Comparison of ENCODE assay signal across 8 cellular contexts in genomic region chr1:9589144-9589718, GRCh38. TPM values are rescaled to one million over a fixed set of nuclear protein-coding genes. Genes with fewer than 3 reads are reported as not detected.
A peak's percentile ranks its signal among the peaks of the same experiment; 100 is the strongest.
DNase-seq lines count a peak whose midpoint lies in the region; ATAC-seq and TF ChIP-seq lines count a peak whose summit lies in the region.

No MANE protein-coding gene starts in this region.

- peak; percentile 19 for ATAC-seq in HG03442 (IDR thresholded peaks at IDR 0.05; ENCODE audit: unreplicated experiment)
- peak; percentile 11 for ATAC-seq in stimulated activated naive CD8-positive, alpha-beta T cell treated with anti-CD3 and anti-CD28 coated beads, Interleukin-15, Interleukin-2, amounts not matched to agents 100 U/mL and 50 U/mL, for 24 hours

- WGBS in mesendoderm (ENCODE audit: extremely low coverage, insufficient coverage, low lambda C conversion rate): no CpG with 5 or more reads among the region's 63 CpGs

- no peak for TF ChIP-seq CTCF in VCaP (conservative IDR thresholded peaks at IDR 0.05)

- no peaks in the 10 kb centered on the region for H3K9me3 Mint-ChIP-seq in dendritic cell treated with granulocyte-macrophage colony-stimulating factor and Interleukin-4, amounts not matched to agents 40 ng/mL and 50 ng/mL, for 4 days

- no peaks in the 10 kb centered on the region for H3K27me3 ChIP-seq in mesendoderm (ENCODE audit: insufficient read depth, low read length, poor library complexity)

- H3K27ac Mint-ChIP-seq in dendritic cell treated with granulocyte-macrophage colony-stimulating factor and Interleukin-4, amounts not matched to agents 40 ng/mL and 50 ng/mL, for 4 days: peak overlapping the region; percentile 33

- DNase-seq in activated gamma-delta T cell treated with Interleukin-2 at 50 U/mL for 16 hours (peak; percentile 30), activated gamma-delta T cell (lab: John Stamatoyannopoulos, UW) (no peak), mesendoderm (peak; percentile 43), NCI-H2107 (lab: John Stamatoyannopoulos, UW) (no peak)
- peak; percentile 58 for DNase-seq in stimulated activated naive CD8-positive, alpha-beta T cell treated with anti-CD3 and anti-CD28 coated beads, Interleukin-15, Interleukin-2, amounts not matched to agents 100 U/mL and 50 U/mL, for 24 hours

- H4K8ac ChIP-seq in mesendoderm (ENCODE audit: low read depth, low read length): no peak overlapping the region

- peak overlapping the region; percentile 12 for H2BK120ac ChIP-seq in mesendoderm (ENCODE audit: low read depth, low read length)

- peak overlapping the region; percentile 70 for H3K56ac ChIP-seq in mesendoderm (ENCODE audit: low read length)

- no peak overlapping the region for H4K5ac ChIP-seq in mesendoderm (ENCODE audit: low read length)

- H2AK5ac ChIP-seq in mesendoderm (ENCODE audit: low read length): no peak overlapping the region

- peak overlapping the region; percentile 81 for H3K4ac ChIP-seq in mesendoderm (ENCODE audit: low read depth, low read length)

- H3K4me1 ChIP-seq in mesendoderm (ENCODE audit: control insufficient read depth, low read depth, low read length): peaks cover 8% of the 10 kb centered on the region

- no peak overlapping the region for H2BK15ac ChIP-seq in mesendoderm (replicated peaks; ENCODE audit: low read depth)

- H3K4me2 ChIP-seq in mesendoderm (ENCODE audit: low read length): peak overlapping the region; percentile 34

- H2BK5ac ChIP-seq in mesendoderm (ENCODE audit: low read length): no peak overlapping the region

- peak overlapping the region; percentile 69 for H3K4me3 Mint-ChIP-seq in dendritic cell treated with granulocyte-macrophage colony-stimulating factor and Interleukin-4, amounts not matched to agents 40 ng/mL and 50 ng/mL, for 4 days

- peaks cover 6% of the 10 kb centered on the region for H3K27me3 Mint-ChIP-seq in dendritic cell treated with granulocyte-macrophage colony-stimulating factor and Interleukin-4, amounts not matched to agents 40 ng/mL and 50 ng/mL, for 4 days

- H3K9ac ChIP-seq in mesendoderm (ENCODE audit: low read length): peak overlapping the region; percentile 65

- H3K23ac ChIP-seq in mesendoderm (ENCODE audit: low read length): peak overlapping the region; percentile 11

- intact Hi-C loops in dendritic cell treated with granulocyte-macrophage colony-stimulating factor and Interleukin-4, amounts not matched to agents 40 ng/mL and 50 ng/mL, for 4 days (cut with micrococcal nuclease): no loop called here

- H3K36me3 ChIP-seq in mesendoderm (ENCODE audit: control insufficient read depth, insufficient read depth, low read length): no peaks in the 10 kb centered on the region

- H3K79me1 ChIP-seq in mesendoderm (ENCODE audit: low read length): peaks cover 24% of the 10 kb centered on the region

- H3K36me3 Mint-ChIP-seq in dendritic cell treated with granulocyte-macrophage colony-stimulating factor and Interleukin-4, amounts not matched to agents 40 ng/mL and 50 ng/mL, for 4 days (ENCODE audit: low read depth): no peaks in the 10 kb centered on the region

- peaks cover 47% of the 10 kb centered on the region for H3K79me2 ChIP-seq in mesendoderm (ENCODE audit: control insufficient read depth, insufficient read depth, low read length)

- peak overlapping the region; percentile 90 for H3K18ac ChIP-seq in mesendoderm (ENCODE audit: low read length)

- peak overlapping the region; percentile 58 for H3K4me3 ChIP-seq in mesendoderm (ENCODE audit: low read length)

- H3K27ac ChIP-seq in VCaP (peak overlapping the region; percentile 88), mesendoderm (ENCODE audit: low read depth, low read length) (no peak overlapping the region)

- H3K4me1 Mint-ChIP-seq in dendritic cell treated with granulocyte-macrophage colony-stimulating factor and Interleukin-4, amounts not matched to agents 40 ng/mL and 50 ng/mL, for 4 days (ENCODE audit: low read depth): peaks cover 57% of the 10 kb centered on the region

RNA-seq across cellular contexts. Expression of gene TMEM201, which starts 0.5 kb away (rescaled TPM):
- polyA plus RNA-seq in mesendoderm (2013, experiment 1 of 2): 16.6 TPM
- 16.0 TPM for polyA plus RNA-seq in mesendoderm (2013, experiment 2 of 2)

RNA-seq across cellular contexts. Expression of gene SLC25A33, which starts 50.0 kb away (rescaled TPM):
- 13.1 TPM for polyA plus RNA-seq in mesendoderm (2013, experiment 1 of 2)
- polyA plus RNA-seq in mesendoderm (2013, experiment 2 of 2): 13.0 TPM

Comparison
In these comparisons a context has a peak if more than half of its experiments do, and no peak if none do; other contexts are left out.
1. DNase-seq: peak in activated gamma-delta T cell treated with Interleukin-2 at 50 U/mL for 16 hours (single experiment), mesendoderm (single experiment) and stimulated activated naive CD8-positive, alpha-beta T cell treated with anti-CD3 and anti-CD28 coated beads, Interleukin-15, Interleukin-2, amounts not matched to agents 100 U/mL and 50 U/mL, for 24 hours (single experiment); none in activated gamma-delta T cell (single experiment) and NCI-H2107 (single experiment).